ENCODE assay signal across 10 cellular contexts in genomic region chr3:71244153-71245051, GRCh38.
DNase-seq lines count a peak whose midpoint lies in the region; ATAC-seq and TF ChIP-seq lines count a peak whose summit lies in the region.
"Had no signal": no experiment of that assay in that cellular context is flagged by ENCODE, and none has a peak within 500 bp of the region (broad histone marks: within the 10 kb centered on the region; RNA-seq: fewer than 3 reads in every experiment).

No MANE protein-coding gene starts in this region.

- TF ChIP-seq CTCF in adrenal gland (IDR thresholded peaks at IDR 0.05): no peak

- ATAC-seq in right cardiac atrium: peak; percentile 59 to 64
- peak; percentile 47 for ATAC-seq in sciatic nerve

- TF ChIP-seq POLR2A in adrenal gland (IDR thresholded peaks at IDR 0.05): no peak

- in situ Hi-C loops in HAP-1 (cut with MboI; ENCODE audit: low sequenced_read_pairs): no loop called here

- H3K9me3 ChIP-seq in HAP-1: no peaks in the 10 kb centered on the region
- no peaks in the 10 kb centered on the region for H3K9me3 ChIP-seq in right cardiac atrium (ENCODE audit: control insufficient read depth, low read length)
- H3K9me3 ChIP-seq in adrenal gland (replicated peaks in 1 of 3): no peaks in the 10 kb centered on the region
- H3K9me3 ChIP-seq: neutrophil had no signal

- peak overlapping the region; percentile 83 for H3K27ac ChIP-seq in right cardiac atrium (ENCODE audit: low read length)
- H3K27ac ChIP-seq in adrenal gland: no peak overlapping the region
- H3K27ac ChIP-seq: neutrophil had no signal

- 50% methylated on average over 11 of the region's 11 CpGs for WGBS in right cardiac atrium
- 80 to 89% (median 83%) methylated on average over 11 of the region's 11 CpGs for WGBS in adrenal gland, 4 donors

- DNase-seq in HAP-1 (ENCODE audit: low spot score in 2 of 2) (peak; percentile 20 to 40), amniotic epithelial cell (ENCODE audit: low read depth) (peak; percentile 67), right cardiac atrium (peak in 1 of 3 donors; percentile 59), sciatic nerve (ENCODE audit: low spot score) (no peak), NCI-H1105 treated with DMSO at 0.1 percent for 48 hours (lab: John Stamatoyannopoulos, UW) (no peak), LoVo (ENCODE audit: low spot score) (no peak), adrenal gland (no peak), posterior cingulate gyrus (no peak)
- DNase-seq: NCI-H1436 treated with DMSO at 0.1 percent for 48 hours had no signal

- H3K4me1 ChIP-seq in HAP-1: peaks cover 43% of the 10 kb centered on the region
- H3K4me1 ChIP-seq in right cardiac atrium (ENCODE audit: control insufficient read depth, insufficient read depth, low read length): peaks cover 8% of the 10 kb centered on the region
- H3K4me1 ChIP-seq in adrenal gland (replicated peaks in 1 of 2): peaks cover 10 to 15% of the 10 kb centered on the region in 2 donors

- H3K36me3 ChIP-seq in HAP-1 (replicated peaks) (no peaks in the 10 kb centered on the region), adrenal gland (replicated peaks in 1 of 2) (no peaks in the 10 kb centered on the region)
- H3K36me3 ChIP-seq: neutrophil had no signal

- intact Hi-C loops in right cardiac atrium (cut with DNase I): loop anchor here in 1 of 4 donors (5.0 to 10.0 kb wide), 2 partner anchors 110 to 338 kb away; partner anchors contain the start of gene FOXP1
- intact Hi-C loops in sciatic nerve (cut with DNase I): no loop called here
- intact Hi-C loops in adrenal gland (cut with DNase I): no loop called here
- intact Hi-C loops in posterior cingulate gyrus (cut with DNase I): loop anchor here (5.0 kb wide), 1 partner anchor 343 kb away; no protein-coding TSS in a partner anchor

- H3K4me3 ChIP-seq in HAP-1 (no peak overlapping the region), right cardiac atrium (ENCODE audit: low read length) (peak overlapping the region; percentile 47), adrenal gland (no peak overlapping the region)

- H3K27me3 ChIP-seq in HAP-1 (ENCODE audit: low read depth) (no peaks in the 10 kb centered on the region), right cardiac atrium (ENCODE audit: control insufficient read depth, insufficient read depth) (no peaks in the 10 kb centered on the region), adrenal gland (no peaks in the 10 kb centered on the region)
- H3K27me3 ChIP-seq: neutrophil had no signal

Comparison
In these comparisons a context has a peak if more than half of its experiments do, and no peak if none do; other contexts are left out.
1. DNase-seq: peak in HAP-1 (2 of 2) and amniotic epithelial cell (single experiment); none in sciatic nerve (single experiment), NCI-H1105 treated with DMSO at 0.1 percent for 48 hours (single experiment), LoVo (single experiment), adrenal gland (0 of 7) and posterior cingulate gyrus (0 of 10).